ENCODE assay signal across 29 cellular contexts in the genomic region with DNA sequence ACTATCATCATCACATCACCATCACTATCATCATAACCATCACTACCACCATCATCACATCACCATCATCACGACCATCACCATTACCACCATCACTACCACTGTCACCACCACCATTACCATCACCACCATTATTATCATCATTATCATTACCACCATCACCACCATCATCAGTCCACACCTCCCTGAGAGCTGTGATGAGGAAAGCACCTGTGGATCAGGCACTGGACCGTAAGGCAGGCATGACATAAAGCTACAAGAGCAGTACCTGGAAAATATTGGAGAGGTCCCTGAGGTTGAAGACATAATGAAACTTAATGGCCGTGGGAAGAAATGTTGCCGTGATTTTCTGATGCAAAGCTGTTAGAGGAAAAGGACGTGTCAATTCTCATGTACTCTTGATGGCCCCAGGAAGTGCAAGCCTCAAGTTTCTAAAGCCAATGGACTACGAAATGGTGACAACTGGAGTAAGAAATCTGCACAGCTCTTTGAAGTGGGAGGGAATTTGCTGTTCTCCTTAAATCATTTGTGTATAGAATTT.
"Had no signal": no experiment of that assay in that cellular context is flagged by ENCODE, and none has a peak within 500 bp of the region (broad histone marks: within the 10 kb centered on the region; RNA-seq: fewer than 3 reads in every experiment).

No MANE protein-coding gene starts in this region.

- H3K4me3 ChIP-seq: left lung, lower lobe of right lung, pancreas, prostate gland, sigmoid colon, spleen, suprapubic skin, thoracic aorta, tibial artery, upper lobe of right lung had no signal

- H3K27ac Mint-ChIP-seq: immature natural killer cell; naive thymus-derived CD8-positive, alpha-beta T cell; nephron; stimulated activated effector memory CD8-positive, alpha-beta T cell treated with anti-CD3 and anti-CD28 coated beads, Interleukin-12 subunit alpha, Interleukin-12 subunit beta, amount 100 ng/mL, for 72 hours; stimulated activated naive CD8-positive, alpha-beta T cell treated with anti-CD3 and anti-CD28 coated beads, Interleukin-15, Interleukin-2, amounts not matched to agents 100 ng/mL and 50 ng/mL, for 24 hours had no signal

- H3K27ac ChIP-seq: left lung, lower lobe of right lung, pancreas, prostate gland, sigmoid colon, spleen, suprapubic skin, thoracic aorta, tibial artery, upper lobe of right lung had no signal

- H3K36me3 ChIP-seq: left lung, lower lobe of right lung, pancreas, prostate gland, sigmoid colon, spleen, suprapubic skin, thoracic aorta, tibial artery, upper lobe of right lung had no signal

- ATAC-seq: left colon; left lung; lower lobe of right lung; naive thymus-derived CD8-positive, alpha-beta T cell; pancreas; right cardiac atrium; stimulated activated effector memory CD8-positive, alpha-beta T cell treated with anti-CD3 and anti-CD28 coated beads, Interleukin-12 subunit alpha, Interleukin-12 subunit beta, amount 100 ng/mL, for 72 hours; upper lobe of right lung had no signal

- H3K27me3 Mint-ChIP-seq: stimulated activated naive CD8-positive, alpha-beta T cell treated with anti-CD3 and anti-CD28 coated beads, Interleukin-15, Interleukin-2, amounts not matched to agents 100 ng/mL and 50 ng/mL, for 24 hours had no signal

- H3K4me1 ChIP-seq: left lung, lower lobe of right lung, pancreas, prostate gland, suprapubic skin, tibial artery, upper lobe of right lung had no signal

- H3K36me3 Mint-ChIP-seq: naive thymus-derived CD8-positive, alpha-beta T cell had no signal

- DNase-seq: hypothalamus; immature natural killer cell; kidney; left colon; lower lobe of right lung; mammary epithelial cell; mesenchymal stem cell; naive thymus-derived CD8-positive, alpha-beta T cell; nucleus accumbens; pancreas; retina; sigmoid colon; small intestine; spleen; stimulated activated CD4-positive, alpha-beta T cell treated with anti-CD3 and anti-CD28 coated beads, Interleukin-4, amount 100 ng/mL, for 24 hours; stimulated activated naive CD4-positive, alpha-beta T cell; tibial artery; trophoblast cell; upper lobe of right lung had no signal

- H3K9me3 Mint-ChIP-seq: naive thymus-derived CD8-positive, alpha-beta T cell; nephron; neural crest cell; stimulated activated effector memory CD8-positive, alpha-beta T cell treated with anti-CD3 and anti-CD28 coated beads, Interleukin-12 subunit alpha, Interleukin-12 subunit beta, amount 100 ng/mL, for 72 hours; stimulated activated naive CD8-positive, alpha-beta T cell treated with anti-CD3 and anti-CD28 coated beads, Interleukin-15, Interleukin-2, amounts not matched to agents 100 ng/mL and 50 ng/mL, for 24 hours had no signal

- H3K27me3 ChIP-seq: pancreas had no signal

- FAIRE-seq: islet of Langerhans, kidney, pancreas, small intestine had no signal

- H3K9me3 ChIP-seq: left lung, lower lobe of right lung, pancreas, prostate gland, sigmoid colon, spleen, suprapubic skin, thoracic aorta, tibial artery, upper lobe of right lung had no signal

- H3K4me1 Mint-ChIP-seq: nephron, neural crest cell had no signal

- H3K4me3 Mint-ChIP-seq: immature natural killer cell; naive thymus-derived CD8-positive, alpha-beta T cell; nephron; neural crest cell; stimulated activated effector memory CD8-positive, alpha-beta T cell treated with anti-CD3 and anti-CD28 coated beads, Interleukin-12 subunit alpha, Interleukin-12 subunit beta, amount 100 ng/mL, for 72 hours; stimulated activated naive CD8-positive, alpha-beta T cell treated with anti-CD3 and anti-CD28 coated beads, Interleukin-15, Interleukin-2, amounts not matched to agents 100 ng/mL and 50 ng/mL, for 24 hours had no signal
